1 cellular context compared by ENCODE assay signal in genomic region chr2:20129320-20130274, GRCh38.
TF ChIP-seq lines count a peak whose summit lies in the region.

No MANE protein-coding gene starts in this region.

TF ChIP-seq in H1, 55 proteins besides CTCF, POLR2A, EP300 and RAD21 (continued from another document):
- TF ChIP-seq CHD7 (IDR thresholded peaks at IDR 0.05; ENCODE audit: insufficient replicate concordance, low read length) (no peak), RFX5 (IDR thresholded peaks at IDR 0.05; ENCODE audit: borderline replicate concordance, low read depth, low read length) (no peak), NRF1 (IDR thresholded peaks at IDR 0.05; ENCODE audit: low read depth, low read length) (no peak), SIX5 (IDR thresholded peaks at IDR 0.05; ENCODE audit: low read depth, low read length) (no peak), SIN3A (conservative IDR thresholded peaks at IDR 0.05 in 1 of 2, IDR thresholded peaks at IDR 0.05 in 1 of 2; ENCODE audit: low read depth in 1 of 2, low read length in 2 of 2) (no peak), ATF3 (IDR thresholded peaks at IDR 0.05; ENCODE audit: insufficient read depth, low read depth, low read length) (no peak), RXRA (IDR thresholded peaks at IDR 0.05; ENCODE audit: insufficient read depth, low read depth, low read length) (no peak), PHF8 (conservative IDR thresholded peaks at IDR 0.05; ENCODE audit: low read depth, low read length) (no peak), JUN (IDR thresholded peaks at IDR 0.05; ENCODE audit: low read depth, low read length) (no peak), GTF2F1 (IDR thresholded peaks at IDR 0.05; ENCODE audit: borderline replicate concordance, low read depth, low read length) (no peak)
TF ChIP-seq in H1: peak in this region for 0.
